20 cellular contexts compared by ENCODE assay signal in genomic region chr12:120220838-120221575, GRCh38. TPM values are rescaled to one million over a fixed set of nuclear protein-coding genes. Genes with fewer than 3 reads are reported as not detected.
A peak's percentile ranks its signal among the peaks of the same experiment; 100 is the strongest.
DNase-seq lines count a peak whose midpoint lies in the region; ATAC-seq, FAIRE-seq and TF ChIP-seq lines count a peak whose summit lies in the region.
"Had no signal": no experiment of that assay in that cellular context is flagged by ENCODE, and none has a peak within 500 bp of the region (broad histone marks: within the 10 kb centered on the region; RNA-seq: fewer than 3 reads in every experiment).

No MANE protein-coding gene starts in this region.

- no peak overlapping the region for H3K4me3 Mint-ChIP-seq in natural killer cell treated with Interleukin-12 subunit alpha and Interleukin-12 subunit beta and Interleukin-15 and Interleukin-18, amount 100 ng/mL, for 72 hours
- H3K4me3 Mint-ChIP-seq in natural killer cell: no peak overlapping the region
- no peak overlapping the region for H3K4me3 Mint-ChIP-seq in brain
- no peak overlapping the region for H3K4me3 Mint-ChIP-seq in immature natural killer cell
- H3K4me3 Mint-ChIP-seq: CD4-positive, alpha-beta memory T cell; T-cell had no signal

- H3K27ac Mint-ChIP-seq in natural killer cell treated with Interleukin-12 subunit alpha and Interleukin-12 subunit beta and Interleukin-15 and Interleukin-18, amount 100 ng/mL, for 72 hours: peak overlapping the region; percentile 21 to 65
- H3K27ac Mint-ChIP-seq in natural killer cell (peak overlapping the region in 1 of 2 donors; percentile 79), brain (peak overlapping the region in 3 of 5 experiments; percentile 38 to 52 (median 42)), immature natural killer cell (peak overlapping the region in 2 of 6 donors; percentile 20 to 51)
- H3K27ac Mint-ChIP-seq: T-cell had no signal

- H3K36me3 ChIP-seq in mesodermal cell (ENCODE audit: control insufficient read depth, insufficient read depth, low read length) (peaks cover 95% of the 10 kb centered on the region), colonic mucosa (peaks cover 39% of the 10 kb centered on the region)

- H3K4me1 ChIP-seq in mesodermal cell (ENCODE audit: control insufficient read depth, insufficient read depth, low read length, poor library complexity, severe bottlenecking) (peaks cover 12% of the 10 kb centered on the region), colonic mucosa (no peaks in the 10 kb centered on the region)

- FAIRE-seq in urothelium cell line (lab: Jason Lieb, UNC): peak; percentile 23

- ATAC-seq in natural killer cell treated with Interleukin-12 subunit alpha and Interleukin-12 subunit beta and Interleukin-15 and Interleukin-18, amount 100 ng/mL, for 72 hours: no peak
- no peak for ATAC-seq in natural killer cell
- ATAC-seq: gastroesophageal sphincter, left lobe of liver, T-cell had no signal

- H3K4me3 ChIP-seq in mesodermal cell (ENCODE audit: extremely low read depth, insufficient read depth, low read length, poor library complexity, severe bottlenecking): no peak overlapping the region
- no peak overlapping the region for H3K4me3 ChIP-seq in colonic mucosa
- H3K4me3 ChIP-seq: gastroesophageal sphincter, thyroid gland had no signal

- no peaks in the 10 kb centered on the region for H3K9me3 Mint-ChIP-seq in natural killer cell treated with Interleukin-12 subunit alpha and Interleukin-12 subunit beta and Interleukin-15 and Interleukin-18, amount 100 ng/mL, for 72 hours
- H3K9me3 Mint-ChIP-seq in natural killer cell: no peaks in the 10 kb centered on the region
- no peaks in the 10 kb centered on the region for H3K9me3 Mint-ChIP-seq in brain
- H3K9me3 Mint-ChIP-seq in immature natural killer cell: no peaks in the 10 kb centered on the region
- H3K9me3 Mint-ChIP-seq: T-cell had no signal

- TF ChIP-seq CTCF in natural killer cell (IDR thresholded peaks at IDR 0.05) (no peak), brain (conservative IDR thresholded peaks at IDR 0.05) (no peak), colonic mucosa (IDR thresholded peaks at IDR 0.05) (no peak)

- H3K27ac ChIP-seq in mesodermal cell (ENCODE audit: low read depth, low read length, severe bottlenecking): peak overlapping the region; percentile 72
- H3K27ac ChIP-seq in colonic mucosa: no peak overlapping the region
- H3K27ac ChIP-seq: thyroid gland had no signal

- WGBS in mesodermal cell (ENCODE audit: insufficient coverage in 2 of 2), 2 experiments: 70 to 75% methylated on average over 4 to 8 of the region's 10 CpGs

- peaks cover 17 to 32% of the 10 kb centered on the region in 2 donors for H3K4me1 Mint-ChIP-seq in natural killer cell treated with Interleukin-12 subunit alpha and Interleukin-12 subunit beta and Interleukin-15 and Interleukin-18, amount 100 ng/mL, for 72 hours (ENCODE audit: low read depth in 2 of 2)
- H3K4me1 Mint-ChIP-seq in natural killer cell (peaks cover 32 to 52% of the 10 kb centered on the region in 2 donors), brain (peaks cover 18% of the 10 kb centered on the region), immature natural killer cell (peaks cover 26 to 32% of the 10 kb centered on the region in 2 donors)

- DNase-seq in natural killer cell treated with Interleukin-12 subunit alpha and Interleukin-12 subunit beta and Interleukin-15 and Interleukin-18, amount 100 ng/mL, for 72 hours (ENCODE audit: low spot score): no peak
- DNase-seq in natural killer cell: no peak
- no peak for DNase-seq in urothelium cell line (ENCODE audit: low spot score)
- DNase-seq in colonic mucosa: no peak
- DNase-seq in NCI-H2227 (lab: John Stamatoyannopoulos, UW; ENCODE audit: unreplicated experiment): no peak
- no peak for DNase-seq in immature natural killer cell
- DNase-seq: activated CD4-positive, alpha-beta T cell treated with anti-CD3 and anti-CD28 coated beads, Interleukin-2, amount 50 U/mL, for 1 hour; activated T-cell treated with anti-CD3 and anti-CD28 coated beads for 4 hours; CD4-positive, alpha-beta memory T cell; DMS79; Kasumi-1; NCI-H1048; NCI-H2081 treated with DMSO at 0.1 percent for 48 hours; NCI-H510A treated with DMSO at 0.1 percent for 48 hours; T-cell; thyroid gland had no signal

- intact Hi-C loops in natural killer cell (cut with micrococcal nuclease): no loop called here
- intact Hi-C loops in colonic mucosa (cut with DNase I): no loop called here

- H3K9me3 ChIP-seq in mesodermal cell (ENCODE audit: control insufficient read depth, low read length) (no peaks in the 10 kb centered on the region), colonic mucosa (no peaks in the 10 kb centered on the region)
- H3K9me3 ChIP-seq: gastroesophageal sphincter, thyroid gland had no signal

- no peaks in the 10 kb centered on the region for H3K27me3 Mint-ChIP-seq in natural killer cell treated with Interleukin-12 subunit alpha and Interleukin-12 subunit beta and Interleukin-15 and Interleukin-18, amount 100 ng/mL, for 72 hours
- H3K27me3 Mint-ChIP-seq in natural killer cell (ENCODE audit: low read depth in 2 of 2): no peaks in the 10 kb centered on the region
- H3K27me3 Mint-ChIP-seq in brain: no peaks in the 10 kb centered on the region
- peaks cover 4 to 17% (median 7%) of the 10 kb centered on the region in 3 donors for H3K27me3 Mint-ChIP-seq in immature natural killer cell (ENCODE audit: low read depth in 3 of 3)
- H3K27me3 Mint-ChIP-seq: CD4-positive, alpha-beta memory T cell; T-cell had no signal

- peaks cover 5% of the 10 kb centered on the region for H3K36me3 Mint-ChIP-seq in natural killer cell treated with Interleukin-12 subunit alpha and Interleukin-12 subunit beta and Interleukin-15 and Interleukin-18, amount 100 ng/mL, for 72 hours
- H3K36me3 Mint-ChIP-seq in natural killer cell (no peaks in the 10 kb centered on the region), brain (peaks cover 25% of the 10 kb centered on the region), immature natural killer cell (peaks cover 0 to 24% (median 0%) of the 10 kb centered on the region in 3 donors)

- H3K9ac ChIP-seq in colonic mucosa (ENCODE audit: low read depth in 2 of 2, low read length in 2 of 2): no peak overlapping the region

- no peaks in the 10 kb centered on the region for H3K27me3 ChIP-seq in colonic mucosa
- H3K27me3 ChIP-seq: gastroesophageal sphincter, thyroid gland had no signal

RNA-seq across cellular contexts. Expression of gene RPLP0, which starts 20.1 kb away (rescaled TPM):
- 1,000 to 10,000 TPM; 1,757 to 2,186 TPM for total RNA-seq in natural killer cell treated with Interleukin-12 subunit alpha and Interleukin-12 subunit beta and Interleukin-15 and Interleukin-18, amount 100 ng/mL, for 72 hours
- total RNA-seq in natural killer cell: 100 to 1,000 TPM; 587 to 791 (median 689) TPM
- polyA plus RNA-seq in brain (ENCODE audit: insufficient read depth, low read depth, low replicate concordance): 2,030 TPM
- 3,564 TPM for polyA plus RNA-seq in mesodermal cell (2013, experiment 1 of 2)
- polyA plus RNA-seq in mesodermal cell (2013, experiment 2 of 2): 3,441 TPM
- total RNA-seq in colonic mucosa: 1,000 to 10,000 TPM; 1,834 to 2,096 TPM
- 1,000 to 10,000 TPM in 1 of 3 donors, 100 to 1,000 TPM in 2; 528 to 1,271 (median 768) TPM for polyA plus RNA-seq in immature natural killer cell

RNA-seq across cellular contexts. Expression of gene GCN1, which starts 26.5 kb away (rescaled TPM):
- total RNA-seq in natural killer cell treated with Interleukin-12 subunit alpha and Interleukin-12 subunit beta and Interleukin-15 and Interleukin-18, amount 100 ng/mL, for 72 hours: 100 to 1,000 TPM; 126 to 311 TPM
- 100 to 1,000 TPM; 119 to 141 (median 120) TPM for total RNA-seq in natural killer cell
- 28.1 TPM for polyA plus RNA-seq in brain (ENCODE audit: insufficient read depth, low read depth, low replicate concordance)
- 50.4 TPM for polyA plus RNA-seq in mesodermal cell (2013, experiment 1 of 2)
- 37.7 TPM for polyA plus RNA-seq in mesodermal cell (2013, experiment 2 of 2)
- 100 to 1,000 TPM in 1 of 2 donors, 10 to 100 TPM in 1; 53.4 to 144 TPM for total RNA-seq in colonic mucosa
- 10 to 100 TPM in 2 of 3 donors, 1 to 10 TPM in 1; 9.7 to 26.4 (median 11.3) TPM for polyA plus RNA-seq in immature natural killer cell

RNA-seq across cellular contexts. Expression of gene PXN, which starts 44.5 kb away (rescaled TPM):
- 100 to 1,000 TPM; 133 to 160 TPM for total RNA-seq in natural killer cell treated with Interleukin-12 subunit alpha and Interleukin-12 subunit beta and Interleukin-15 and Interleukin-18, amount 100 ng/mL, for 72 hours
- total RNA-seq in natural killer cell (100 to 1,000 TPM; 436 to 504 (median 478) TPM), colonic mucosa (100 to 1,000 TPM; 133 to 142 TPM)
- polyA plus RNA-seq in brain (ENCODE audit: insufficient read depth, low read depth, low replicate concordance) (60.2 TPM), immature natural killer cell (100 to 1,000 TPM; 132 to 310 (median 240) TPM)
- 85.7 TPM for polyA plus RNA-seq in mesodermal cell (2013, experiment 1 of 2)
- polyA plus RNA-seq in mesodermal cell (2013, experiment 2 of 2): 72.4 TPM
